In genomic region chr14:96088911-96089310, GRCh38 we compare ENCODE assay signal across 18 cellular contexts. TPM values are rescaled to one million over a fixed set of nuclear protein-coding genes. Genes with fewer than 3 reads are reported as not detected.
A peak's percentile ranks its signal among the peaks of the same experiment; 100 is the strongest.
DNase-seq lines count a peak whose midpoint lies in the region; ATAC-seq and TF ChIP-seq lines count a peak whose summit lies in the region.
"Had no signal": no experiment of that assay in that cellular context is flagged by ENCODE, and none has a peak within 500 bp of the region (broad histone marks: within the 10 kb centered on the region; RNA-seq: fewer than 3 reads in every experiment).

No MANE protein-coding gene starts in this region.

- intact Hi-C loops in posterior vena cava (cut with DNase I) = loop anchor here in 1 of 2 donors (5.0 kb wide), 1 partner anchor 37 kb away; no protein-coding TSS in a partner anchor

- peak overlapping the region; percentile 18 for H3K4me3 Mint-ChIP-seq in glutamatergic neuron (ENCODE audit: unreplicated experiment)
- H3K4me3 Mint-ChIP-seq in stimulated activated naive CD8-positive, alpha-beta T cell treated with anti-CD3 and anti-CD28 coated beads, Interleukin-15, amount 100 ng/mL, for 72 hours = no peak overlapping the region
- H3K4me3 Mint-ChIP-seq: B cell; CD4-positive, CD25-positive, alpha-beta regulatory T cell; CD8-positive, alpha-beta memory T cell; H9 had no signal

- TF ChIP-seq CTCF in RWPE2 (IDR thresholded peaks at IDR 0.05; ENCODE audit: poor library complexity, severe bottlenecking) (no peak), glutamatergic neuron (IDR thresholded peaks at IDR 0.05; ENCODE audit: partially characterized antibody, unreplicated experiment) (no peak)

- H3K4me3 ChIP-seq in RWPE2 (ENCODE audit: severe bottlenecking) = no peak overlapping the region
- H3K4me3 ChIP-seq: GM12878 had no signal

- H3K9me3 ChIP-seq in RWPE2 (ENCODE audit: severe bottlenecking) = no peaks in the 10 kb centered on the region

- H3K27me3 ChIP-seq in RWPE2 (ENCODE audit: insufficient read depth, poor library complexity, severe bottlenecking) = peaks cover 5% of the 10 kb centered on the region

- H3K9me3 Mint-ChIP-seq in glutamatergic neuron (ENCODE audit: unreplicated experiment) = peaks cover 50% of the 10 kb centered on the region
- H3K9me3 Mint-ChIP-seq in stimulated activated naive CD8-positive, alpha-beta T cell treated with anti-CD3 and anti-CD28 coated beads, Interleukin-15, amount 100 ng/mL, for 72 hours = no peaks in the 10 kb centered on the region
- H3K9me3 Mint-ChIP-seq: CD4-positive, CD25-positive, alpha-beta regulatory T cell; CD8-positive, alpha-beta memory T cell; H9 had no signal

- no peaks in the 10 kb centered on the region for H3K36me3 ChIP-seq in RWPE2 (ENCODE audit: low read depth)

- H3K36me3 Mint-ChIP-seq in glutamatergic neuron (ENCODE audit: unreplicated experiment) = peaks cover 16% of the 10 kb centered on the region
- H3K36me3 Mint-ChIP-seq: CD4-positive, CD25-positive, alpha-beta regulatory T cell; CD8-positive, alpha-beta memory T cell had no signal

- H3K27ac ChIP-seq in RWPE2 (ENCODE audit: poor library complexity, severe bottlenecking) = no peak overlapping the region

- H3K27me3 Mint-ChIP-seq in glutamatergic neuron (ENCODE audit: unreplicated experiment) = peaks cover 39% of the 10 kb centered on the region
- H3K27me3 Mint-ChIP-seq in stimulated activated naive CD8-positive, alpha-beta T cell treated with anti-CD3 and anti-CD28 coated beads, Interleukin-15, amount 100 ng/mL, for 72 hours = peaks cover 1% of the 10 kb centered on the region

- H3K4me1 Mint-ChIP-seq in glutamatergic neuron (ENCODE audit: low read depth, unreplicated experiment) = peaks cover 77% of the 10 kb centered on the region
- H3K4me1 Mint-ChIP-seq in stimulated activated naive CD8-positive, alpha-beta T cell treated with anti-CD3 and anti-CD28 coated beads, Interleukin-15, amount 100 ng/mL, for 72 hours = peaks cover 8% of the 10 kb centered on the region
- H3K4me1 Mint-ChIP-seq: B cell; CD4-positive, CD25-positive, alpha-beta regulatory T cell; CD8-positive, alpha-beta memory T cell had no signal

- peak overlapping the region; percentile 71 for H3K27ac Mint-ChIP-seq in glutamatergic neuron (ENCODE audit: unreplicated experiment)
- H3K27ac Mint-ChIP-seq in stimulated activated naive CD8-positive, alpha-beta T cell treated with anti-CD3 and anti-CD28 coated beads, Interleukin-15, amount 100 ng/mL, for 72 hours = peak overlapping the region in 1 of 2 donors; percentile 48
- H3K27ac Mint-ChIP-seq: B cell; CD4-positive, CD25-positive, alpha-beta regulatory T cell; CD8-positive, alpha-beta memory T cell; H9 had no signal

- peaks cover 18% of the 10 kb centered on the region for H3K4me1 ChIP-seq in RWPE2 (ENCODE audit: insufficient read depth, poor library complexity, severe bottlenecking)

- no peak for ATAC-seq in RWPE2 (ENCODE audit: low read depth)
- ATAC-seq in stimulated activated naive CD8-positive, alpha-beta T cell treated with anti-CD3 and anti-CD28 coated beads, Interleukin-15, amount 100 ng/mL, for 72 hours = no peak
- ATAC-seq: GM12878, HepG2 had no signal

- DNase-seq in RWPE2 (ENCODE audit: low spot score) (peak; percentile 30), glutamatergic neuron (peak; percentile 10), posterior vena cava (ENCODE audit: low spot score) (peak; percentile 34), NCI-H526 treated with DMSO at 0.1 percent for 48 hours (lab: John Stamatoyannopoulos, UW) (no peak), NCI-H748 (lab: John Stamatoyannopoulos, UW; ENCODE audit: unreplicated experiment) (no peak)
- DNase-seq in stimulated activated naive CD8-positive, alpha-beta T cell treated with anti-CD3 and anti-CD28 coated beads, Interleukin-15, amount 100 ng/mL, for 72 hours = no peak
- DNase-seq: C1 segment of cervical spinal cord; CD4-positive, CD25-positive, alpha-beta regulatory T cell; CD8-positive, alpha-beta memory T cell; COR-L47; DMS 273 treated with DMSO at 0.1 percent for 48 hours; DMS53; DND-41; EL; H9 had no signal

RNA-seq across cellular contexts. Expression of gene C14orf132, which starts 49.7 kb away (rescaled TPM):
- 552 TPM for total RNA-seq in glutamatergic neuron (ENCODE audit: unreplicated experiment)
- 100 to 1,000 TPM in 1 of 2 donors, 10 to 100 TPM in 1; 70.8 to 122 TPM for total RNA-seq in posterior vena cava

Comparison
In these comparisons a context has a peak if more than half of its experiments do, and no peak if none do; other contexts are left out.
1. DNase-seq: peak in RWPE2 (single experiment), glutamatergic neuron (single experiment) and posterior vena cava (single experiment); none in stimulated activated naive CD8-positive, alpha-beta T cell treated with anti-CD3 and anti-CD28 coated beads, Interleukin-15, amount 100 ng/mL, for 72 hours (0 of 2), NCI-H526 treated with DMSO at 0.1 percent for 48 hours (single experiment) and NCI-H748 (single experiment).